ENCODE assay signal across 1 cellular context in genomic region chr9:127942152-127943010, GRCh38.
TF ChIP-seq lines count a peak whose summit lies in the region.

No MANE protein-coding gene starts in this region.

TF ChIP-seq in HepG2, 621 proteins besides CTCF, POLR2A, EP300 and RAD21 (continued from another document and continues in another):
- TF ChIP-seq ARID4A (CRISPR knock-in tag; IDR thresholded peaks at IDR 0.05; ENCODE audit: borderline replicate concordance), result no peak
- TF ChIP-seq NPAS2 (CRISPR knock-in tag; IDR thresholded peaks at IDR 0.05; ENCODE audit: borderline replicate concordance), result no peak
- no peak for TF ChIP-seq NFE2L2 (IDR thresholded peaks at IDR 0.05; ENCODE audit: low read length)
- no peak for TF ChIP-seq EED (CRISPR knock-in tag; IDR thresholded peaks at IDR 0.05)
- no peak for TF ChIP-seq THAP8 (CRISPR knock-in tag; IDR thresholded peaks at IDR 0.05; ENCODE audit: borderline replicate concordance)
- no peak for TF ChIP-seq ZNF556 (CRISPR knock-in tag; IDR thresholded peaks at IDR 0.05; ENCODE audit: borderline replicate concordance)
- TF ChIP-seq ZNF430 (CRISPR knock-in tag; IDR thresholded peaks at IDR 0.05), result 0 out of 2 replicates have a peak, but pooled peaks have one; percentile 61
- TF ChIP-seq CBFB (CRISPR knock-in tag; IDR thresholded peaks at IDR 0.05), result no peak
- TF ChIP-seq MTF1 (CRISPR knock-in tag; IDR thresholded peaks at IDR 0.05), result no peak
- TF ChIP-seq CHD4 (IDR thresholded peaks at IDR 0.05; ENCODE audit: borderline replicate concordance, low read length), result no peak
- TF ChIP-seq YY1 (IDR thresholded peaks at IDR 0.05; ENCODE audit: insufficient read depth, insufficient replicate concordance, low read depth, low read length), result no peak
- TF ChIP-seq CHD2 (IDR thresholded peaks at IDR 0.05; ENCODE audit: low read depth, low read length), result no peak
- TF ChIP-seq ELF3 (CRISPR knock-in tag; IDR thresholded peaks at IDR 0.05), result no peak
- TF ChIP-seq CCAR2 (optimal IDR thresholded peaks at IDR 0.05; ENCODE audit: low read depth, low read length), result no peak
- no peak for TF ChIP-seq NAIF1 (CRISPR knock-in tag; IDR thresholded peaks at IDR 0.05; ENCODE audit: borderline replicate concordance)
- TF ChIP-seq HNF4G (IDR thresholded peaks at IDR 0.05; ENCODE audit: borderline replicate concordance, low read depth, low read length), result no peak
- no peak for TF ChIP-seq HNF4G (CRISPR knock-in tag; IDR thresholded peaks at IDR 0.05; ENCODE audit: borderline replicate concordance, low read depth)
- TF ChIP-seq ZNF607 (CRISPR knock-in tag; IDR thresholded peaks at IDR 0.05; ENCODE audit: borderline replicate concordance), result no peak
- TF ChIP-seq EZH2 (conservative IDR thresholded peaks at IDR 0.05; ENCODE audit: low read depth, low read length), result no peak
- TF ChIP-seq E2F5 (CRISPR knock-in tag; conservative IDR thresholded peaks at IDR 0.05), result no peak
- no peak for TF ChIP-seq SOX6 (IDR thresholded peaks at IDR 0.05)
- TF ChIP-seq SOX6 (CRISPR knock-in tag; IDR thresholded peaks at IDR 0.05), result no peak
- TF ChIP-seq FOXK1 (CRISPR knock-in tag; IDR thresholded peaks at IDR 0.05; ENCODE audit: borderline replicate concordance, low read depth), result no peak
- TF ChIP-seq ZNF205 (CRISPR knock-in tag; IDR thresholded peaks at IDR 0.05), result no peak
- TF ChIP-seq AGO1 (IDR thresholded peaks at IDR 0.05; ENCODE audit: low read depth, low read length, poor library complexity, severe bottlenecking), result no peak
- no peak for TF ChIP-seq ATF7-NPFF (CRISPR knock-in tag; IDR thresholded peaks at IDR 0.05; ENCODE audit: low read depth)
- TF ChIP-seq TSC22D2 (CRISPR knock-in tag; IDR thresholded peaks at IDR 0.05; ENCODE audit: borderline replicate concordance), result no peak
- no peak for TF ChIP-seq PCBP1 (IDR thresholded peaks at IDR 0.05; ENCODE audit: borderline replicate concordance, low read depth, low read length)
- TF ChIP-seq ZNF549 (CRISPR knock-in tag; IDR thresholded peaks at IDR 0.05), result no peak
- TF ChIP-seq JDP2 (CRISPR knock-in tag; IDR thresholded peaks at IDR 0.05; ENCODE audit: borderline replicate concordance), result no peak
- TF ChIP-seq ZSCAN31 (CRISPR knock-in tag; IDR thresholded peaks at IDR 0.05; ENCODE audit: low read depth), result no peak
- TF ChIP-seq ZNF124 (CRISPR knock-in tag; IDR thresholded peaks at IDR 0.05), result no peak
- TF ChIP-seq HMG20A (CRISPR knock-in tag; IDR thresholded peaks at IDR 0.05; ENCODE audit: borderline replicate concordance), result no peak
- TF ChIP-seq TCF12 (IDR thresholded peaks at IDR 0.05), result no peak
- no peak for TF ChIP-seq TCF12 (CRISPR knock-in tag; IDR thresholded peaks at IDR 0.05)
- no peak for TF ChIP-seq ZNF33B (CRISPR knock-in tag; IDR thresholded peaks at IDR 0.05)
- peak; percentile 11 for TF ChIP-seq ZNF883 (CRISPR knock-in tag; IDR thresholded peaks at IDR 0.05; ENCODE audit: not compliant biosample characterization)
- no peak for TF ChIP-seq PHB2 (IDR thresholded peaks at IDR 0.05; ENCODE audit: partially characterized antibody)
- peak; percentile 39 for TF ChIP-seq SRSF1 (optimal IDR thresholded peaks at IDR 0.05; ENCODE audit: low read depth, low read length)
- no peak for TF ChIP-seq YEATS2 (CRISPR knock-in tag; IDR thresholded peaks at IDR 0.05; ENCODE audit: borderline replicate concordance)
- TF ChIP-seq ZBTB4 (CRISPR knock-in tag; IDR thresholded peaks at IDR 0.05; ENCODE audit: borderline replicate concordance), result no peak
- no peak for TF ChIP-seq ZNF710 (CRISPR knock-in tag; IDR thresholded peaks at IDR 0.05; ENCODE audit: borderline replicate concordance)
- TF ChIP-seq TCF7L2 (IDR thresholded peaks at IDR 0.05; ENCODE audit: low read depth, low read length), result no peak
- TF ChIP-seq ETV5 (CRISPR knock-in tag; IDR thresholded peaks at IDR 0.05; ENCODE audit: borderline replicate concordance), result 0 out of 2 replicates have a peak, but pooled peaks have one; percentile 12
- no peak for TF ChIP-seq POLR2AphosphoS5 (IDR thresholded peaks at IDR 0.05; ENCODE audit: low read depth, low read length)
- 0 out of 2 replicates have a peak, but pooled peaks have one; percentile 14 for TF ChIP-seq GATAD2A (CRISPR knock-in tag; IDR thresholded peaks at IDR 0.05)
- TF ChIP-seq HOXA5 (CRISPR knock-in tag; IDR thresholded peaks at IDR 0.05), result no peak
- peak; percentile 80 for TF ChIP-seq ZBTB7A (CRISPR knock-in tag; IDR thresholded peaks at IDR 0.05)
- TF ChIP-seq STAG1 (CRISPR knock-in tag; IDR thresholded peaks at IDR 0.05), result peak; percentile 61
- TF ChIP-seq ZUFSP (CRISPR knock-in tag; IDR thresholded peaks at IDR 0.05; ENCODE audit: borderline replicate concordance), result no peak
- TF ChIP-seq ZNF256 (CRISPR knock-in tag; conservative IDR thresholded peaks at IDR 0.05), result no peak
- 0 out of 2 replicates have a peak, but pooled peaks have one; percentile 59 for TF ChIP-seq ZMAT3 (CRISPR knock-in tag; conservative IDR thresholded peaks at IDR 0.05)
- no peak for TF ChIP-seq NFATC3 (CRISPR knock-in tag; IDR thresholded peaks at IDR 0.05)
- no peak for TF ChIP-seq XBP1 (CRISPR knock-in tag; IDR thresholded peaks at IDR 0.05)
- no peak for TF ChIP-seq ZNF510 (CRISPR knock-in tag; IDR thresholded peaks at IDR 0.05; ENCODE audit: low read depth)
- no peak for TF ChIP-seq CREB1 (IDR thresholded peaks at IDR 0.05)
- no peak for TF ChIP-seq CREB1 (CRISPR knock-in tag; IDR thresholded peaks at IDR 0.05)
- no peak for TF ChIP-seq REL (CRISPR knock-in tag; conservative IDR thresholded peaks at IDR 0.05)
- no peak for TF ChIP-seq TMF1 (CRISPR knock-in tag; IDR thresholded peaks at IDR 0.05; ENCODE audit: low read depth)
- TF ChIP-seq PITX1 (CRISPR knock-in tag; IDR thresholded peaks at IDR 0.05), result 0 out of 2 replicates have a peak, but pooled peaks have one; percentile 48
- TF ChIP-seq ZKSCAN8 (CRISPR knock-in tag; IDR thresholded peaks at IDR 0.05; ENCODE audit: borderline replicate concordance), result no peak
- TF ChIP-seq SSRP1 (CRISPR knock-in tag; IDR thresholded peaks at IDR 0.05), result peak; percentile 74; the same call in 1 of the 2 replicates
- TF ChIP-seq ZNF841 (CRISPR knock-in tag; IDR thresholded peaks at IDR 0.05; ENCODE audit: borderline replicate concordance), result no peak
- TF ChIP-seq ZNF747 (CRISPR knock-in tag; IDR thresholded peaks at IDR 0.05; ENCODE audit: borderline replicate concordance), result no peak
- TF ChIP-seq XRCC5 (optimal IDR thresholded peaks at IDR 0.05; ENCODE audit: low read length), result no peak
